In genomic region chr16:8962393-8963009, GRCh38 we compare ENCODE assay signal across 8 cellular contexts. TPM values are rescaled to one million over a fixed set of nuclear protein-coding genes. Genes with fewer than 3 reads are reported as not detected.
A peak's percentile ranks its signal among the peaks of the same experiment; 100 is the strongest.
DNase-seq lines count a peak whose midpoint lies in the region; ATAC-seq and TF ChIP-seq lines count a peak whose summit lies in the region.

No MANE protein-coding gene starts in this region.

- intact Hi-C loops in psoas muscle (cut with DNase I): loop anchor here in 1 of 2 donors (5.0 to 10.0 kb wide), 2 partner anchors 90 to 162 kb away; no protein-coding TSS in a partner anchor

- POLR2A ChIA-PET in AG04450 (lab: Yijun Ruan, JAX): interaction anchor here (0.7 kb wide), 1 partner anchor 129 kb away, joined by 4 read pairs; the partner anchor contains the start of gene HAPSTR1

- H3K27me3 ChIP-seq in AG04450 (ENCODE audit: control insufficient read depth, insufficient read depth, low read length) (no peaks in the 10 kb centered on the region), MG63 (no peaks in the 10 kb centered on the region), psoas muscle (ENCODE audit: insufficient read depth in 3 of 3, low read length in 2 of 3) (no peaks in the 10 kb centered on the region)

- H3K4me3 ChIP-seq in AG04450 (ENCODE audit: low read depth, low read length) (peak overlapping the region; percentile 83), MG63 (peak overlapping the region; percentile 77), fibroblast of mammary gland (ENCODE audit: control insufficient read depth, low read depth, low read length) (peak overlapping the region; percentile 75), psoas muscle (peak overlapping the region; percentile 80)

- no peak for DNase-seq in AG04450 (ENCODE audit: low read depth, low spot score)
- peak; percentile 59 for DNase-seq in GM19240 (ENCODE audit: insufficient read length, low spot score)
- DNase-seq in MG63: no peak
- DNase-seq in activated T-cell treated with anti-CD3 and anti-CD28 coated beads, Interleukin-2, amount 50 U/mL, for 4 hours: peak; percentile 21
- no peak for DNase-seq in fibroblast of mammary gland (ENCODE audit: low read depth)
- DNase-seq in psoas muscle: peak; percentile 24 to 62
- no peak for DNase-seq in AG08395 (ENCODE audit: low spot score)

- H3K36me3 Mint-ChIP-seq in activated T-cell treated with anti-CD3 and anti-CD28 coated beads, Interleukin-2, amount 50 U/mL, for 4 hours (ENCODE audit: insufficient read depth): peaks cover 5% of the 10 kb centered on the region

- H3K27ac ChIP-seq in AG04450 (ENCODE audit: low read depth, low read length) (peak overlapping the region; percentile 39), psoas muscle (peak overlapping the region; percentile 85)

- peak; percentile 3 to 5 for ATAC-seq in activated T-cell treated with anti-CD3 and anti-CD28 coated beads, Interleukin-2, amount 50 U/mL, for 4 hours
- peak in 3 of 4 donors; percentile 17 to 34 (median 27) for ATAC-seq in psoas muscle
- ATAC-seq in GM18861 (IDR thresholded peaks at IDR 0.05; ENCODE audit: unreplicated experiment): no peak

- peak overlapping the region; percentile 88 for H3K4me3 Mint-ChIP-seq in activated T-cell treated with anti-CD3 and anti-CD28 coated beads, Interleukin-2, amount 50 U/mL, for 4 hours

- TF ChIP-seq CTCF in AG04450 (IDR thresholded peaks at IDR 0.05; ENCODE audit: low read depth, low read length) (no peak), fibroblast of mammary gland (conservative IDR thresholded peaks at IDR 0.05; ENCODE audit: control insufficient read depth, insufficient read depth, low read depth, low read length) (no peak), psoas muscle (IDR thresholded peaks at IDR 0.05) (no peak)

- no peaks in the 10 kb centered on the region; the same call in 1 of the 2 replicates for H3K9me3 ChIP-seq in AG04450 (ENCODE audit: control insufficient read depth, insufficient read depth, low read length)
- no peaks in the 10 kb centered on the region for H3K9me3 ChIP-seq in MG63
- H3K9me3 ChIP-seq in psoas muscle: no peaks in the 10 kb centered on the region

- peaks cover 48% of the 10 kb centered on the region for H3K4me1 Mint-ChIP-seq in activated T-cell treated with anti-CD3 and anti-CD28 coated beads, Interleukin-2, amount 50 U/mL, for 4 hours (ENCODE audit: low read depth)

- 1 to 2% (median 1%) methylated on average over 43 to 50 of the region's 50 CpGs for WGBS in psoas muscle, 3 donors

- peaks cover 48% of the 10 kb centered on the region for H3K4me1 ChIP-seq in psoas muscle

- H3K36me3 ChIP-seq in MG63 (no peaks in the 10 kb centered on the region; the same call in none of the 2 replicates), psoas muscle (ENCODE audit: insufficient read depth in 1 of 2, low read depth in 1 of 2) (no peaks in the 10 kb centered on the region)

- no peaks in the 10 kb centered on the region for H3K27me3 Mint-ChIP-seq in activated T-cell treated with anti-CD3 and anti-CD28 coated beads, Interleukin-2, amount 50 U/mL, for 4 hours (ENCODE audit: low read depth)

- H3K9me3 Mint-ChIP-seq in activated T-cell treated with anti-CD3 and anti-CD28 coated beads, Interleukin-2, amount 50 U/mL, for 4 hours: no peaks in the 10 kb centered on the region

- CTCF ChIA-PET in AG04450 (lab: Charles Lee): interaction anchor here (0.9 kb wide), 1 partner anchor 46 kb away, joined by 5 read pairs; no protein-coding TSS in a partner anchor

RNA-seq across cellular contexts. Expression of gene USP7, which starts 1.2 kb away (rescaled TPM):
- polyA plus RNA-seq in AG04450 (2011; rRNA removed): 26.9 and 35.5 TPM in 2 replicates
- 94.0 and 131 TPM in 2 replicates for polyA minus RNA-seq in AG04450 (2011; rRNA and poly(A)+ RNA removed)
- 16.2 and 23.3 TPM in 2 replicates for total RNA-seq in MG63 (2014; rRNA removed; shearing (Covaris generic); ENCODE audit: low replicate concordance)
- total RNA-seq in activated T-cell treated with anti-CD3 and anti-CD28 coated beads, Interleukin-2, amount 50 U/mL, for 4 hours: 100 to 1,000 TPM; 189 to 210 (median 196) TPM
- total RNA-seq in psoas muscle: 100 to 1,000 TPM in 3 of 4 donors, 10 to 100 TPM in 1; 87.5 to 135 (median 120) TPM
- 100 to 1,000 TPM in 1 of 3 donors, 10 to 100 TPM in 2; 41.6 to 108 (median 47.1) TPM for polyA plus RNA-seq in psoas muscle

Comparison
In these comparisons a context has a peak if more than half of its experiments do, and no peak if none do; other contexts are left out.
1. DNase-seq: peak in GM19240 (single experiment), activated T-cell treated with anti-CD3 and anti-CD28 coated beads, Interleukin-2, amount 50 U/mL, for 4 hours (single experiment) and psoas muscle (2 of 2); none in AG04450 (single experiment), MG63 (single experiment), fibroblast of mammary gland (single experiment) and AG08395 (single experiment).
2. Peak in every context shown above with its lines, with median percentiles within 50 percentile points of each other: H3K4me3 ChIP-seq.